ENCODE assay signal across 15 cellular contexts in the genomic region with DNA sequence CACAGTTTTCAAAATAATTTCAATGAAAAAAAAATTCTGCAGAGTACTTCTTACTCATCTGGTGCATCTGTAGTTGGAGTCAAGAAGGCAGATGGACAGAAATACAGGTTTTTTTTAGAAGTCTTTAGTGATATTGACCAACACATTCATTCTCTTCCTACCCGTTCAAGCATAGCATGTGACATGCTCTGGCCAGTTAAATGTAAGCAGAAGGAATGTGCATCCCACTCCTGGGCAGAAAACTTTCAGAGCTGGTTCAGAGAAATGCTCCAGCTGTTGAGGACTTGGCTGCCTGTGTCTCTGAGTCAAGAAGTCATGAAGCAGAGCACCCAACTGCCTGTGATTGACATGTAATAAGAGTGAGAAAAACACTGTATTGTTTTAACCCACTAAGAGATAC.
"Had no signal": no experiment of that assay in that cellular context is flagged by ENCODE, and none has a peak within 500 bp of the region (broad histone marks: within the 10 kb centered on the region; RNA-seq: fewer than 3 reads in every experiment).

No MANE protein-coding gene starts in this region.

- H3K4me1 Mint-ChIP-seq: activated CD4-positive, alpha-beta memory T cell treated with anti-CD3 and anti-CD28 coated beads, Interleukin-2, amount 10 ng/mL, durations not matched to agents 7 days and 5 days; central memory CD8-positive, alpha-beta T cell; naive thymus-derived CD8-positive, alpha-beta T cell had no signal

- H3K9me3 ChIP-seq: lower lobe of right lung, neutrophil, upper lobe of left lung had no signal

- H3K27me3 ChIP-seq: neutrophil, upper lobe of left lung had no signal

- H3K4me1 ChIP-seq: lower lobe of right lung had no signal

- H3K4me3 ChIP-seq: lower lobe of right lung, upper lobe of left lung had no signal

- H3K27me3 Mint-ChIP-seq: activated CD4-positive, alpha-beta memory T cell treated with anti-CD3 and anti-CD28 coated beads, Interleukin-2, amount 10 ng/mL, durations not matched to agents 7 days and 5 days; central memory CD8-positive, alpha-beta T cell; dendritic cell treated with granulocyte-macrophage colony-stimulating factor and Interleukin-4, amounts not matched to agents 40 ng/mL and 50 ng/mL, for 4 days; effector memory CD8-positive, alpha-beta T cell; stimulated activated naive CD8-positive, alpha-beta T cell treated with anti-CD3 and anti-CD28 coated beads, Interleukin-15, Interleukin-2, amounts not matched to agents 100 ng/mL and 50 ng/mL, for 24 hours had no signal

- H3K36me3 ChIP-seq: lower lobe of right lung, neutrophil, upper lobe of left lung had no signal

- H3K27ac Mint-ChIP-seq: activated CD4-positive, alpha-beta memory T cell treated with anti-CD3 and anti-CD28 coated beads, Interleukin-2, amount 10 ng/mL, durations not matched to agents 7 days and 5 days; dendritic cell treated with granulocyte-macrophage colony-stimulating factor and Interleukin-4, amounts not matched to agents 40 ng/mL and 50 ng/mL, for 4 days; effector memory CD8-positive, alpha-beta T cell; naive thymus-derived CD8-positive, alpha-beta T cell; stimulated activated naive CD8-positive, alpha-beta T cell treated with anti-CD3 and anti-CD28 coated beads, Interleukin-15, Interleukin-2, amounts not matched to agents 100 ng/mL and 50 ng/mL, for 24 hours had no signal

- H3K4me3 Mint-ChIP-seq: activated CD4-positive, alpha-beta memory T cell treated with anti-CD3 and anti-CD28 coated beads, Interleukin-2, amount 10 ng/mL, durations not matched to agents 7 days and 5 days; central memory CD8-positive, alpha-beta T cell; dendritic cell treated with granulocyte-macrophage colony-stimulating factor and Interleukin-4, amounts not matched to agents 40 ng/mL and 50 ng/mL, for 4 days; effector memory CD8-positive, alpha-beta T cell; naive thymus-derived CD8-positive, alpha-beta T cell; stimulated activated naive CD8-positive, alpha-beta T cell treated with anti-CD3 and anti-CD28 coated beads, Interleukin-15, Interleukin-2, amounts not matched to agents 100 ng/mL and 50 ng/mL, for 24 hours had no signal

- H3K27ac ChIP-seq: epithelial cell of prostate, lower lobe of right lung, neutrophil, upper lobe of left lung had no signal

- ATAC-seq: effector memory CD8-positive, alpha-beta T cell; naive thymus-derived CD8-positive, alpha-beta T cell had no signal

- DNase-seq: activated CD4-positive, alpha-beta memory T cell treated with anti-CD3 and anti-CD28 coated beads, Interleukin-2, amount 10 ng/mL, durations not matched to agents 7 days and 5 days; activated naive CD4-positive, alpha-beta T cell treated with Interleukin-2 at 50 U/mL for 16 hours; effector memory CD8-positive, alpha-beta T cell; head of caudate nucleus; lower lobe of right lung; midbrain; naive thymus-derived CD8-positive, alpha-beta T cell; stimulated activated CD4-positive, alpha-beta T cell treated with anti-CD3 and anti-CD28 coated beads, Interleukin-4, amount 100 ng/mL, for 1 hour; T1000; upper lobe of left lung had no signal
